6 cellular contexts compared by ENCODE assay signal in the genomic region with DNA sequence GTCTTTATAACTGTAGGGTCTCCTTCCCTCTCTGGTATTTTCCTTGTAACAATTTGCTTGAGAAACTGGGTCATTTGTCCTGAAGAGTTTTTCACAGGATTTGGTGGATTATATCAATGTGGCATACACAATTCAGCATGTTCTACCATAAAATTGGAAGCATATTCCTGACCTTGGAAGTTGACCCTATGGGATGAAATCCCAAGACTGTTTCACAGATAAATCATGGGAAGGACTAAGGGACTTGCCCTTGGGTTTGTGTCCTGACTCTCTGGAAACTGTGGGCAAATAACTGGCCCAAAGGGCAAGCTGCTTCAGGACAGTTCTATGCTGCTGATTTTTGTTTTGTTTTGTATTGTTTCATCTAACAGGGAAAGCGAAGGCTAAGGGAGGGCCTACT.
"Had no signal": no experiment of that assay in that cellular context is flagged by ENCODE, and none has a peak within 500 bp of the region (broad histone marks: within the 10 kb centered on the region; RNA-seq: fewer than 3 reads in every experiment).

No MANE protein-coding gene starts in this region.

- FAIRE-seq: HTR-8/SVneo, K562 had no signal

- DNase-seq: IMR-90, KBM-7, KG1 had no signal

- H3K4me3 ChIP-seq: K562 had no signal

- ATAC-seq: K562 had no signal

- H3K27ac ChIP-seq: HL-60 had no signal
